ENCODE assay signal across 3 cellular contexts in the genomic region with DNA sequence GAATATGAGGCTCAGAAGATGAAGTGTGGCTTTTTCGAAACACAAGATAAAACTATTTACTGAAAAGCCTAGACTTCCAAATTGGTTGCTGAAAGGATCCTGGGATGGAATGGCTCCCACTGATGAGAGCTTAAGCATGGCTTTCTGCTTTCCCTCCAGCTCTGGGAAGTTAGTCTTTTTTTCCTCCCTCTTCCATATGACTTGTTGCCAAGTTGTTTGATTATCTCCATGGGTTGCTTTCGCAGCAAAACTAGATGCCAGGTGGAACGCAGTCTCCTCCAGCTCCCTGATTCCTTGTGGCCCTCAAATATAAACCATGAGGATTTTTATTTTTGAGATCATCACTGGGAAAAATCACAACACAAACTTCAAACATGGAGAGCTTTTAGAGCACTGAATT.
"Had no signal": no experiment of that assay in that cellular context is flagged by ENCODE, and none has a peak within 500 bp of the region (broad histone marks: within the 10 kb centered on the region; RNA-seq: fewer than 3 reads in every experiment).

No MANE protein-coding gene starts in this region.

- H3K4me3 ChIP-seq: GM12878 had no signal

- ATAC-seq: GM12878 had no signal

- DNase-seq: GDM1, GF-D8 had no signal
